ENCODE assay signal across 2 cellular contexts in genomic region chr19:29215322-29215845, GRCh38.
TF ChIP-seq lines count a peak whose summit lies in the region.

No MANE protein-coding gene starts in this region.

TF ChIP-seq in HEK293, 187 proteins besides CTCF, POLR2A, EP300 and RAD21:
- peak; percentile 63; the same call in 1 of the 2 replicates for TF ChIP-seq ZNF121 (tag by site-specific recombination; IDR thresholded peaks at IDR 0.05)
- TF ChIP-seq INSM2 (tag by site-specific recombination; IDR thresholded peaks at IDR 0.05), result no peak

TF ChIP-seq in H1, 55 proteins besides CTCF, POLR2A, EP300 and RAD21:
- no peak for TF ChIP-seq SIN3A (conservative IDR thresholded peaks at IDR 0.05 in 1 of 2, IDR thresholded peaks at IDR 0.05 in 1 of 2; ENCODE audit: low read depth in 1 of 2, low read length in 2 of 2)
- no peak for TF ChIP-seq FOSL1 (IDR thresholded peaks at IDR 0.05; ENCODE audit: insufficient read depth, low read depth, low read length)
- no peak for TF ChIP-seq GTF2F1 (IDR thresholded peaks at IDR 0.05; ENCODE audit: borderline replicate concordance, low read depth, low read length)
- TF ChIP-seq RXRA (IDR thresholded peaks at IDR 0.05; ENCODE audit: insufficient read depth, low read depth, low read length), result no peak
- no peak for TF ChIP-seq CBX5 (IDR thresholded peaks at IDR 0.05; ENCODE audit: low read depth, low read length)
- TF ChIP-seq JUN (IDR thresholded peaks at IDR 0.05; ENCODE audit: low read depth, low read length), result no peak
- TF ChIP-seq CHD1 (IDR thresholded peaks at IDR 0.05; ENCODE audit: low read depth, low read length), result no peak
- no peak for TF ChIP-seq KDM5A (IDR thresholded peaks at IDR 0.05; ENCODE audit: low read length)
